Comparison of ENCODE assay signal across 14 cellular contexts in genomic region chr6:69487688-69488087, GRCh38.
DNase-seq lines count a peak whose midpoint lies in the region; ATAC-seq, FAIRE-seq and TF ChIP-seq lines count a peak whose summit lies in the region.
"Had no signal": no experiment of that assay in that cellular context is flagged by ENCODE, and none has a peak within 500 bp of the region (broad histone marks: within the 10 kb centered on the region; RNA-seq: fewer than 3 reads in every experiment).

No MANE protein-coding gene starts in this region.

- no peaks in the 10 kb centered on the region for H3K79me2 ChIP-seq in mammary epithelial cell (ENCODE audit: insufficient read depth, low read length)

- H3K4me3 ChIP-seq in A549: no peak overlapping the region
- H3K4me3 ChIP-seq in mammary epithelial cell (replicated peaks in 1 of 3; ENCODE audit: insufficient read depth in 1 of 3, low read depth in 2 of 3, low read length in 3 of 3): no peak overlapping the region
- H3K4me3 ChIP-seq: body of pancreas had no signal

- H3K9me3 ChIP-seq in A549: no peaks in the 10 kb centered on the region
- H3K9me3 ChIP-seq in mammary epithelial cell (replicated peaks; ENCODE audit: insufficient read depth, low read length): no peaks in the 10 kb centered on the region
- H3K9me3 ChIP-seq: body of pancreas had no signal

- DNase-seq in A549 (ENCODE audit: low read depth in 1 of 2, low spot score in 1 of 2): peak in 1 of 2 experiments; percentile 0
- DNase-seq in GM10248 (ENCODE audit: extremely low spot score): no peak
- peak; percentile 17 for DNase-seq in NCI-H446 treated with DMSO at 0.1 percent for 48 hours (lab: John Stamatoyannopoulos, UW)
- no peak for DNase-seq in mammary epithelial cell
- DNase-seq in C1 segment of cervical spinal cord (lab: John Stamatoyannopoulos, UW): no peak
- DNase-seq: activated T-cell treated with anti-CD3 and anti-CD28 coated beads, Interleukin-2, amount 50 U/mL, for 48 hours; body of pancreas; CD8-positive, alpha-beta T cell; erythroblast; islet precursor cell; stimulated activated CD4-positive, alpha-beta T cell treated with anti-CD3 and anti-CD28 coated beads, Interleukin-4, amount 100 ng/mL, for 4 hours had no signal

- CTCF ChIA-PET in A549 (lab: Yijun Ruan, JAX): no interaction called here
- CTCF ChIA-PET in GM10248 (lab: Yijun Ruan, JAX): no interaction called here
- CTCF ChIA-PET in mammary epithelial cell (lab: Charles Lee; ENCODE audit: low non-redundant PET): no interaction called here

- no peak for ATAC-seq in A549
- ATAC-seq in GM21367 (IDR thresholded peaks at IDR 0.05; ENCODE audit: unreplicated experiment): no peak
- no peak for ATAC-seq in HG02840 (IDR thresholded peaks at IDR 0.05; ENCODE audit: low FRiP score, unreplicated experiment)
- ATAC-seq in GM19023 (IDR thresholded peaks at IDR 0.05; ENCODE audit: unreplicated experiment): no peak
- ATAC-seq: body of pancreas; CD8-positive, alpha-beta T cell had no signal

- FAIRE-seq in A549 (lab: Jason Lieb, UNC): no peak

- TF ChIP-seq POLR2A in A549 (IDR thresholded peaks at IDR 0.05; ENCODE audit: low read length): no peak

- in situ Hi-C loops in mammary epithelial cell (cut with MboI; ENCODE audit: low sequenced_read_pairs in 2 of 2): no loop called here

- intact Hi-C loops in mammary epithelial cell (cut with micrococcal nuclease): no loop called here

- H3K27me3 ChIP-seq in mammary epithelial cell (ENCODE audit: insufficient read depth, low read length): no peaks in the 10 kb centered on the region
- H3K27me3 ChIP-seq: body of pancreas had no signal

- H4K20me1 ChIP-seq in mammary epithelial cell (ENCODE audit: insufficient read depth, low read length): no peaks in the 10 kb centered on the region

- POLR2A ChIA-PET in A549 (lab: Yijun Ruan, JAX) (no interaction called here), GM10248 (lab: Yijun Ruan, JAX) (no interaction called here)

- BruUV-seq in mammary epithelial cell (replicated peaks; lab: Mats Ljungman, UMichigan): no TSS peak

- no peaks in the 10 kb centered on the region for H3K36me3 ChIP-seq in mammary epithelial cell (ENCODE audit: insufficient read depth, low read length)

- no peak overlapping the region for H3K9ac ChIP-seq in mammary epithelial cell (ENCODE audit: insufficient read depth, low read length)

- H3K4me2 ChIP-seq in A549 (no peak overlapping the region), mammary epithelial cell (ENCODE audit: insufficient read depth, low read depth, low read length) (no peak overlapping the region)

- dilution Hi-C loops in mammary epithelial cell (cut with HindIII; ENCODE audit: low sequenced_read_pairs): no loop called here

- no peak for TF ChIP-seq EP300 in A549 (IDR thresholded peaks at IDR 0.05)

- H3K27ac ChIP-seq in A549: no peak overlapping the region
- no peak overlapping the region for H3K27ac ChIP-seq in mammary epithelial cell (ENCODE audit: insufficient read depth, low read depth, low read length)
- H3K27ac ChIP-seq: body of pancreas had no signal

- TF ChIP-seq CTCF in A549 (IDR thresholded peaks at IDR 0.05) (peak; percentile 14; the same call in 1 of the 3 replicates), GM10248 (IDR thresholded peaks at IDR 0.05; ENCODE audit: control extremely low read depth, extremely low read depth, low read depth, missing control alignments) (peak; percentile 3), mammary epithelial cell (conservative IDR thresholded peaks at IDR 0.05 in 1 of 2, IDR thresholded peaks at IDR 0.05 in 1 of 2; ENCODE audit: extremely low read depth in 1 of 2, insufficient read depth in 1 of 2, low read depth in 1 of 2, low read length in 2 of 2) (peak; percentile 27)

- H3K4me1 ChIP-seq in A549 (no peaks in the 10 kb centered on the region), mammary epithelial cell (ENCODE audit: insufficient read depth, low read length) (no peaks in the 10 kb centered on the region)
- H3K4me1 ChIP-seq: body of pancreas had no signal

- H2AFZ ChIP-seq in mammary epithelial cell (ENCODE audit: low read depth, low read length): no peak overlapping the region

- TF ChIP-seq RAD21 in A549 (conservative IDR thresholded peaks at IDR 0.05 in 1 of 2, IDR thresholded peaks at IDR 0.05 in 1 of 2): peak in 1 of 2 experiments; percentile 29; a peak in 2 of 5 replicates

TF ChIP-seq in A549, 52 proteins besides CTCF, POLR2A, EP300 and RAD21:
- TF ChIP-seq, protein P1, sequence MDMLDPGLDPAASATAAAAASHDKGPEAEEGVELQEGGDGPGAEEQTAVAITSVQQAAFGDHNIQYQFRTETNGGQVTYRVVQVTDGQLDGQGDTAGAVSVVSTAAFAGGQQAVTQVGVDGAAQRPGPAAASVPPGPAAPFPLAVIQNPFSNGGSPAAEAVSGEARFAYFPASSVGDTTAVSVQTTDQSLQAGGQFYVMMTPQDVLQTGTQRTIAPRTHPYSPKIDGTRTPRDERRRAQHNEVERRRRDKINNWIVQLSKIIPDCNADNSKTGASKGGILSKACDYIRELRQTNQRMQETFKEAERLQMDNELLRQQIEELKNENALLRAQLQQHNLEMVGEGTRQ (IDR thresholded peaks at IDR 0.05): no peak
- TF ChIP-seq ZFP36 (IDR thresholded peaks at IDR 0.05; ENCODE audit: borderline replicate concordance, partially characterized antibody): no peak
